Comparison of ENCODE assay signal across 1 cellular context in genomic region chr22:19710020-19710768, GRCh38.
TF ChIP-seq lines count a peak whose summit lies in the region.

No MANE protein-coding gene starts in this region.

TF ChIP-seq in H1, 55 proteins besides CTCF, POLR2A, EP300 and RAD21 (continued from another document):
- TF ChIP-seq SIN3A (conservative IDR thresholded peaks at IDR 0.05 in 1 of 2, IDR thresholded peaks at IDR 0.05 in 1 of 2; ENCODE audit: low read depth in 1 of 2, low read length in 2 of 2) = no peak
- no peak for TF ChIP-seq CBX8 (IDR thresholded peaks at IDR 0.05; ENCODE audit: borderline replicate concordance, low read depth, low read length)
- no peak for TF ChIP-seq RBBP5 (IDR thresholded peaks at IDR 0.05; ENCODE audit: borderline replicate concordance, low read depth, low read length)
- no peak for TF ChIP-seq FOSL1 (IDR thresholded peaks at IDR 0.05; ENCODE audit: insufficient read depth, low read depth, low read length)
- TF ChIP-seq GABPA (IDR thresholded peaks at IDR 0.05; ENCODE audit: borderline replicate concordance, insufficient read depth, low read length) = no peak
- no peak for TF ChIP-seq TAF7 (optimal IDR thresholded peaks at IDR 0.05; ENCODE audit: borderline replicate concordance, low read depth, low read length)
- TF ChIP-seq POLR2AphosphoS5 (IDR thresholded peaks at IDR 0.05; ENCODE audit: low read depth, low read length) = no peak
- no peak for TF ChIP-seq RNF2 (IDR thresholded peaks at IDR 0.05; ENCODE audit: borderline replicate concordance, low read depth, low read length, missing control alignments, poor library complexity, severe bottlenecking)
- TF ChIP-seq RFX5 (IDR thresholded peaks at IDR 0.05; ENCODE audit: borderline replicate concordance, low read depth, low read length) = no peak
- no peak for TF ChIP-seq CREB1 (IDR thresholded peaks at IDR 0.05)
- TF ChIP-seq USF2 (IDR thresholded peaks at IDR 0.05; ENCODE audit: low read length) = no peak
- TF ChIP-seq, protein P1, sequence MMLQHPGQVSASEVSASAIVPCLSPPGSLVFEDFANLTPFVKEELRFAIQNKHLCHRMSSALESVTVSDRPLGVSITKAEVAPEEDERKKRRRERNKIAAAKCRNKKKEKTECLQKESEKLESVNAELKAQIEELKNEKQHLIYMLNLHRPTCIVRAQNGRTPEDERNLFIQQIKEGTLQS (IDR thresholded peaks at IDR 0.05; ENCODE audit: insufficient read depth, low read depth, low read length) = no peak
- no peak for TF ChIP-seq KDM4A (IDR thresholded peaks at IDR 0.05; ENCODE audit: low read depth, low read length, severe bottlenecking)
- no peak for TF ChIP-seq TAF1 (IDR thresholded peaks at IDR 0.05; ENCODE audit: low read depth, low read length)
- no peak for TF ChIP-seq SIX5 (IDR thresholded peaks at IDR 0.05; ENCODE audit: low read depth, low read length)
